Comparison of ENCODE assay signal across 8 cellular contexts in genomic region chr17:63698886-63699637, GRCh38. TPM values are rescaled to one million over a fixed set of nuclear protein-coding genes. Genes with fewer than 3 reads are reported as not detected.
DNase-seq lines count a peak whose midpoint lies in the region; ATAC-seq and TF ChIP-seq lines count a peak whose summit lies in the region.

No MANE protein-coding gene starts in this region.

- no peak overlapping the region for H2BK5ac ChIP-seq in trophoblast cell (ENCODE audit: low read depth, low read length, poor library complexity)

- no peak overlapping the region for H2BK12ac ChIP-seq in trophoblast cell (ENCODE audit: low read length)

- H3K4me1 ChIP-seq in HCT116 (ENCODE audit: control insufficient read depth in 1 of 2, insufficient read depth in 2 of 2, low read length in 2 of 2) (peaks cover 5 to 30% of the 10 kb centered on the region in 2 experiments), trophoblast cell (ENCODE audit: control insufficient read depth in 1 of 2, insufficient read depth in 2 of 2, low read length in 2 of 2) (peaks cover 9 to 16% of the 10 kb centered on the region in 2 experiments), urinary bladder (ENCODE audit: insufficient read depth) (peaks cover 3% of the 10 kb centered on the region)

- no TSS peak for BruUV-seq in HCT116 (replicated peaks; lab: Mats Ljungman, UMichigan)

- TF ChIP-seq CTCF in HCT116 (IDR thresholded peaks at IDR 0.05 in 2 of 3, conservative IDR thresholded peaks at IDR 0.05 in 1 of 3; ENCODE audit: borderline replicate concordance in 1 of 3, insufficient read depth in 1 of 3, low read depth in 2 of 3, low read length in 2 of 3) = no peak

- TF ChIP-seq RAD21 in HCT116 (IDR thresholded peaks at IDR 0.05; ENCODE audit: low read depth) = no peak

- H4K8ac ChIP-seq in trophoblast cell (ENCODE audit: low read depth, low read length) = peak overlapping the region; percentile 32

- H3K36me3 ChIP-seq in HCT116 (ENCODE audit: control insufficient read depth in 1 of 2, insufficient read depth in 2 of 2, low read length in 2 of 2) (no peaks in the 10 kb centered on the region), trophoblast cell (ENCODE audit: control insufficient read depth in 1 of 2, insufficient read depth in 2 of 2, low read length in 2 of 2) (peaks cover 10 to 21% of the 10 kb centered on the region in 2 experiments), urinary bladder (ENCODE audit: insufficient read depth) (no peaks in the 10 kb centered on the region)

- no peak overlapping the region for H2BK120ac ChIP-seq in trophoblast cell (ENCODE audit: insufficient read depth, low read length, poor library complexity)

- POLR2A ChIA-PET in HCT116 (lab: Charles Lee) = no interaction called here

- H2AK5ac ChIP-seq in trophoblast cell (ENCODE audit: low read length) = no peak overlapping the region

- in situ Hi-C loops in G401 (cut with HindIII; ENCODE audit: low sequenced_read_pairs) = no loop called here

- H3K9me3 ChIP-seq in HCT116 (ENCODE audit: control insufficient read depth in 1 of 2, insufficient read depth in 1 of 2, low read depth in 1 of 2, low read length in 2 of 2) = no peaks in the 10 kb centered on the region
- H3K9me3 ChIP-seq in trophoblast cell (ENCODE audit: insufficient read depth, low read depth, low read length) = no peaks in the 10 kb centered on the region

- H3K79me2 ChIP-seq in HCT116 (ENCODE audit: insufficient read depth, low read length) (no peaks in the 10 kb centered on the region), trophoblast cell (ENCODE audit: control insufficient read depth, insufficient read depth, low read length, poor library complexity) (peaks cover 4% of the 10 kb centered on the region)

- H4K91ac ChIP-seq in trophoblast cell (ENCODE audit: low read depth, low read length) = peak overlapping the region; percentile 48

- WGBS in trophoblast cell (ENCODE audit: extremely low coverage, insufficient coverage, insufficient read length) = no CpG with 5 or more reads among the region's 45 CpGs
- 15% methylated on average over 45 of the region's 45 CpGs for WGBS in urinary bladder

- H4K20me1 ChIP-seq in HCT116 (ENCODE audit: insufficient read depth) = no peaks in the 10 kb centered on the region

- H3K27ac ChIP-seq in HCT116 (ENCODE audit: low read depth, low read length) (no peak overlapping the region), trophoblast cell (ENCODE audit: low read depth, low read length) (no peak overlapping the region), urinary bladder (ENCODE audit: low read depth) (peak overlapping the region; percentile 68)

- H3K18ac ChIP-seq in trophoblast cell (ENCODE audit: low read length) = no peak overlapping the region

- RAD21 ChIA-PET in HCT116 (lab: Charles Lee; ENCODE audit: low non-redundant PET in 1 of 2, low total read pairs in 2 of 2, uncharacterized antibody in 2 of 2, unreplicated experiment in 2 of 2) = no interaction called here

- no peak for TF ChIP-seq POLR2A in HCT116 (IDR thresholded peaks at IDR 0.05; ENCODE audit: borderline replicate concordance, extremely low read depth, insufficient read depth, insufficient read length)

- peak overlapping the region; percentile 92 for H3K4me2 ChIP-seq in HCT116 (ENCODE audit: low read length)
- peak overlapping the region; percentile 78 for H3K4me2 ChIP-seq in trophoblast cell (ENCODE audit: low read length)

- intact Hi-C loops in HCT116 (cut with micrococcal nuclease) = loop anchor here (5.0 kb wide), 2 partner anchors 128 to 272 kb away; partner anchors contain the start of genes FTSJ3 and PSMC5

- H3K23ac ChIP-seq in trophoblast cell (ENCODE audit: low read length) = no peak overlapping the region

- no peak for ATAC-seq in HCT116

- DNase-seq in G401 (ENCODE audit: low spot score) (peak; percentile 31), HCT116 (ENCODE audit: low read depth, low spot score) (no peak), OCI-M1 (lab: John Stamatoyannopoulos, UW) (peak; percentile 86), germinal center (ENCODE audit: low spot score) (peak; percentile 89), trophoblast cell (no peak), globus pallidus (ENCODE audit: low spot score) (no peak)
- DNase-seq in activated T-cell treated with anti-CD3 and anti-CD28 coated beads, Interleukin-2, amount 50 U/mL, for 48 hours = peak; percentile 81 to 84

- peaks cover 6% of the 10 kb centered on the region for H3K79me1 ChIP-seq in trophoblast cell (ENCODE audit: low read length)

- no peak overlapping the region for H3K14ac ChIP-seq in trophoblast cell (ENCODE audit: low read length)

- H3K9ac ChIP-seq in HCT116 (ENCODE audit: low read length) (no peak overlapping the region), trophoblast cell (ENCODE audit: low read length) (peak overlapping the region; percentile 25)

- peak overlapping the region; percentile 1 for H3K4ac ChIP-seq in trophoblast cell (ENCODE audit: low read depth, low read length)

- H3K27me3 ChIP-seq in HCT116 (ENCODE audit: insufficient read depth, low read length) = no peaks in the 10 kb centered on the region
- no peaks in the 10 kb centered on the region for H3K27me3 ChIP-seq in trophoblast cell (ENCODE audit: insufficient read depth, low read length)

- no peak overlapping the region for H4K12ac ChIP-seq in trophoblast cell (ENCODE audit: low read depth, low read length)

- H2AFZ ChIP-seq in HCT116 (ENCODE audit: low read depth, low read length, poor library complexity, severe bottlenecking) = no peak overlapping the region
- peak overlapping the region; percentile 10 for H2AFZ ChIP-seq in trophoblast cell (ENCODE audit: insufficient read depth, low read length, poor library complexity)

- CTCF ChIA-PET in HCT116 (lab: Charles Lee) = interaction anchor here (0.7 to 1.2 kb wide), 5 partner anchors 9 to 135 kb away, joined by 3 to 6 read pairs (median 3); no protein-coding TSS in a partner anchor

- H3K9me2 ChIP-seq in HCT116 (ENCODE audit: insufficient read depth) = no peaks in the 10 kb centered on the region

- H3K4me3 ChIP-seq in HCT116 (replicated peaks in 1 of 2; ENCODE audit: low read depth in 1 of 2, low read length in 2 of 2) (peak overlapping the region; percentile 5 to 60; a peak in 3 of 4 replicates), trophoblast cell (ENCODE audit: low read depth, low read length) (peak overlapping the region; percentile 78), urinary bladder (ENCODE audit: low read depth, low read length) (peak overlapping the region; percentile 60)

TF ChIP-seq in HCT116, 20 proteins besides CTCF, POLR2A, EP300 and RAD21:
- TF ChIP-seq SIN3A (IDR thresholded peaks at IDR 0.05; ENCODE audit: low read depth) (no peak), EGR1 (IDR thresholded peaks at IDR 0.05; ENCODE audit: low read depth) (no peak), ELF1 (IDR thresholded peaks at IDR 0.05; ENCODE audit: borderline replicate concordance, low read depth) (no peak), SP1 (IDR thresholded peaks at IDR 0.05; ENCODE audit: low read depth) (no peak), ATF3 (IDR thresholded peaks at IDR 0.05) (no peak), TCF7L2 (IDR thresholded peaks at IDR 0.05; ENCODE audit: borderline replicate concordance, extremely low read depth, insufficient read depth, insufficient read length) (no peak), ZNF274 (IDR thresholded peaks at IDR 0.05; ENCODE audit: low read depth, low read length) (no peak)
- TF ChIP-seq, protein P1, sequence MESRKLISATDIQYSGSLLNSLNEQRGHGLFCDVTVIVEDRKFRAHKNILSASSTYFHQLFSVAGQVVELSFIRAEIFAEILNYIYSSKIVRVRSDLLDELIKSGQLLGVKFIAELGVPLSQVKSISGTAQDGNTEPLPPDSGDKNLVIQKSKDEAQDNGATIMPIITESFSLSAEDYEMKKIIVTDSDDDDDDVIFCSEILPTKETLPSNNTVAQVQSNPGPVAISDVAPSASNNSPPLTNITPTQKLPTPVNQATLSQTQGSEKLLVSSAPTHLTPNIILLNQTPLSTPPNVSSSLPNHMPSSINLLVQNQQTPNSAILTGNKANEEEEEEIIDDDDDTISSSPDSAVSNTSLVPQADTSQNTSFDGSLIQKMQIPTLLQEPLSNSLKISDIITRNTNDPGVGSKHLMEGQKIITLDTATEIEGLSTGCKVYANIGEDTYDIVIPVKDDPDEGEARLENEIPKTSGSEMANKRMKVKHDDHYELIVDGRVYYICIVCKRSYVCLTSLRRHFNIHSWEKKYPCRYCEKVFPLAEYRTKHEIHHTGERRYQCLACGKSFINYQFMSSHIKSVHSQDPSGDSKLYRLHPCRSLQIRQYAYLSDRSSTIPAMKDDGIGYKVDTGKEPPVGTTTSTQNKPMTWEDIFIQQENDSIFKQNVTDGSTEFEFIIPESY (IDR thresholded peaks at IDR 0.05; ENCODE audit: extremely low read depth, insufficient replicate concordance, low read length) = no peak
TF ChIP-seq in HCT116: peak in this region for 0.

RNA-seq across cellular contexts. Expression of gene LIMD2, which starts 0.9 kb away (rescaled TPM):
- 51.6 and 72.5 TPM in 2 replicates for total RNA-seq in G401 (2014; rRNA removed; shearing (Covaris generic))
- total RNA-seq in HCT116 (2021; ENCODE audit: unreplicated experiment) (8.4 TPM), urinary bladder (9.4 TPM)
- polyA plus RNA-seq in HCT116 (2012) = 6.0 and 7.0 TPM in 2 replicates
- polyA plus RNA-seq in trophoblast cell (2013) = 25.4 TPM in 2 replicates
- 12.0 TPM for polyA plus RNA-seq in urinary bladder

RNA-seq across cellular contexts. Expression of gene STRADA, which starts 42.5 kb away (rescaled TPM):
- 15.3 and 26.8 TPM in 2 replicates for total RNA-seq in G401 (2014; rRNA removed; shearing (Covaris generic))
- 38.0 TPM for total RNA-seq in HCT116 (2021; ENCODE audit: unreplicated experiment)
- 31.2 and 32.8 TPM in 2 replicates for polyA plus RNA-seq in HCT116 (2012)
- 13.0 and 13.1 TPM in 2 replicates for polyA plus RNA-seq in trophoblast cell (2013)
- total RNA-seq in urinary bladder = 41.7 TPM
- 24.9 TPM for polyA plus RNA-seq in urinary bladder

Comparison
In these comparisons a context has a peak if more than half of its experiments do, and no peak if none do; other contexts are left out.
1. DNase-seq: peak in G401 (single experiment), OCI-M1 (single experiment), activated T-cell treated with anti-CD3 and anti-CD28 coated beads, Interleukin-2, amount 50 U/mL, for 48 hours (2 of 2) and germinal center (single experiment); none in HCT116 (single experiment), trophoblast cell (0 of 2) and globus pallidus (single experiment).
2. Peak in every context shown above with its lines, with median percentiles within 50 percentile points of each other: H3K4me3 ChIP-seq.